ENCODE assay signal across 13 cellular contexts in the genomic region with DNA sequence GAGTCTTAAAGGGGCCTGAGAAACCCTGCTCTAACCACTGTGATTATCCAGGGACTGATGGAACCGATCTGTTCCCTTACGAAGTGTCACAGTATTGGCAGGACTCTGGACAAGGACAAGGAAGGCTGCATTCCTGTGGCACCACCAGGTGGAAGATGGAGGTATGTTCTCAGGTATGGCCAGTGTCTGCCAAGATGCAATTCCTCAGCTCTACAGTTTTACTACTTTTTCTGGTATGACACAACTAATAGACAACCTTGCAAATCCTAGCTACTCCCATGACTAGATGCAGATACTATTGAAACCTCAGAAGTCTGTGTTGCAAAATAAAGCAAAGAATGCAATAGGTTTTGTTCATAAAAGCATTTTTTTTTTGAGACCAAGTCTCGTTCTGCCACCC. TPM values are rescaled to one million over a fixed set of nuclear protein-coding genes. Genes with fewer than 3 reads are reported as not detected.
A peak's percentile ranks its signal among the peaks of the same experiment; 100 is the strongest.
DNase-seq lines count a peak whose midpoint lies in the region; ATAC-seq and TF ChIP-seq lines count a peak whose summit lies in the region.
"Had no signal": no experiment of that assay in that cellular context is flagged by ENCODE, and none has a peak within 500 bp of the region (broad histone marks: within the 10 kb centered on the region; RNA-seq: fewer than 3 reads in every experiment).

No MANE protein-coding gene starts in this region.

- H3K27ac Mint-ChIP-seq in CD14-positive monocyte, result peak overlapping the region in 3 of 7 donors; percentile 63 to 73 (median 68)
- H3K27ac Mint-ChIP-seq: activated CD8-positive, alpha-beta T cell treated with anti-CD3 and anti-CD28 coated beads, Interleukin-2, amount 10 ng/mL, durations not matched to agents 7 days and 5 days; nephron had no signal

- peaks cover 0 to 4% (median 2%) of the 10 kb centered on the region in 7 donors for H3K9me3 Mint-ChIP-seq in CD14-positive monocyte

- TF ChIP-seq CTCF in GM12872 (IDR thresholded peaks at IDR 0.05; ENCODE audit: insufficient read depth, low read depth, low read length) (peak; percentile 47; the same call in 2 of the 3 replicates), epithelial cell of esophagus (IDR thresholded peaks at IDR 0.05; ENCODE audit: insufficient read depth, low read depth, low read length, missing control alignments) (peak; percentile 94), osteoblast (IDR thresholded peaks at IDR 0.05; ENCODE audit: extremely low read depth, low read depth, low read length) (no peak), CD14-positive monocyte (IDR thresholded peaks at IDR 0.05) (no peak)

- peaks cover 14% of the 10 kb centered on the region for H4K20me1 ChIP-seq in osteoblast (ENCODE audit: insufficient read depth, low read length)

- H3K79me2 ChIP-seq in osteoblast (ENCODE audit: insufficient read depth, low read length), result peaks cover 74% of the 10 kb centered on the region

- H3K27me3 Mint-ChIP-seq in CD14-positive monocyte (ENCODE audit: low read depth in 3 of 3), result peaks cover 0 to 3% (median 0%) of the 10 kb centered on the region in 3 donors

- no peaks in the 10 kb centered on the region for H3K9me3 ChIP-seq in osteoblast (ENCODE audit: low read depth, low read length)
- H3K9me3 ChIP-seq: gastrocnemius medialis had no signal

- no peaks in the 10 kb centered on the region for H3K27me3 ChIP-seq in osteoblast (ENCODE audit: insufficient read depth, low read length)
- H3K27me3 ChIP-seq: gastrocnemius medialis had no signal

- no peak overlapping the region for H3K4me2 ChIP-seq in osteoblast (ENCODE audit: insufficient read depth, low read length)

- H3K36me3 Mint-ChIP-seq in CD14-positive monocyte, result peaks cover 61 to 78% of the 10 kb centered on the region in 2 donors

- H3K27ac ChIP-seq in osteoblast (ENCODE audit: low read depth, low read length), result peak overlapping the region; percentile 15
- H3K27ac ChIP-seq: gastrocnemius medialis had no signal

- H3K4me3 ChIP-seq in epithelial cell of esophagus (ENCODE audit: low read length), result no peak overlapping the region
- H3K4me3 ChIP-seq in osteoblast (ENCODE audit: insufficient read depth, low read length), result no peak overlapping the region
- H3K4me3 ChIP-seq: gastrocnemius medialis had no signal

- in situ Hi-C loops in KBM-7 (cut with MboI; ENCODE audit: low pct_unique_long_range_greater_than_20kb, low sequenced_read_pairs), result no loop called here

- peaks cover 14% of the 10 kb centered on the region for H3K36me3 ChIP-seq in osteoblast (ENCODE audit: insufficient read depth, low read length)
- H3K36me3 ChIP-seq: gastrocnemius medialis had no signal

- H3K4me3 Mint-ChIP-seq in CD14-positive monocyte, result no peak overlapping the region
- H3K4me3 Mint-ChIP-seq: activated CD8-positive, alpha-beta T cell treated with anti-CD3 and anti-CD28 coated beads, Interleukin-2, amount 10 ng/mL, durations not matched to agents 7 days and 5 days; nephron had no signal

- peaks cover 20% of the 10 kb centered on the region for H3K4me1 Mint-ChIP-seq in CD14-positive monocyte

- DNase-seq in NCI-H146 treated with DMSO at 0.1 percent for 48 hours (lab: John Stamatoyannopoulos, UW; ENCODE audit: unreplicated experiment), result peak; percentile 37
- peak; percentile 79 for DNase-seq in epithelial cell of esophagus (ENCODE audit: low read depth)
- DNase-seq in osteoblast (ENCODE audit: insufficient read length, low spot score, missing footprints), result no peak
- DNase-seq in KBM-7, result no peak
- DNase-seq in CD14-positive monocyte (ENCODE audit: low spot score), result no peak
- DNase-seq in AG08395 (ENCODE audit: low spot score), result no peak
- DNase-seq: activated CD8-positive, alpha-beta T cell treated with anti-CD3 and anti-CD28 coated beads, Interleukin-2, amount 10 ng/mL, durations not matched to agents 7 days and 5 days; gastrocnemius medialis; MV-4-11; stimulated activated CD4-positive, alpha-beta T cell treated with anti-CD3 and anti-CD28 coated beads, Interleukin-4, amount 100 ng/mL, for 1 hour had no signal

- no peak overlapping the region for H2AFZ ChIP-seq in osteoblast (ENCODE audit: low read length)

- H3K4me1 ChIP-seq in osteoblast (ENCODE audit: insufficient read depth, low read length), result peaks cover 20% of the 10 kb centered on the region
- H3K4me1 ChIP-seq: gastrocnemius medialis had no signal

- ATAC-seq in GM18519 (IDR thresholded peaks at IDR 0.05; ENCODE audit: low FRiP score, unreplicated experiment), result no peak
- ATAC-seq: activated CD8-positive, alpha-beta T cell treated with anti-CD3 and anti-CD28 coated beads, Interleukin-2, amount 10 ng/mL, durations not matched to agents 7 days and 5 days; gastrocnemius medialis had no signal

- intact Hi-C loops in CD14-positive monocyte (cut with micrococcal nuclease), result no loop called here

RNA-seq across cellular contexts. Expression of a gene that starts 14.6 kb away (rescaled TPM):
- 120 and 144 TPM in 2 replicates for total RNA-seq in osteoblast
- 100 to 1,000 TPM; 348 to 367 TPM for polyA plus RNA-seq in CD14-positive monocyte
- total RNA-seq: activated CD8-positive, alpha-beta T cell treated with anti-CD3 and anti-CD28 coated beads, Interleukin-2, amount 10 ng/mL, durations not matched to agents 7 days and 5 days had no signal

Comparison
In these comparisons a context has a peak if more than half of its experiments do, and no peak if none do; other contexts are left out.
1. CTCF ChIP-seq: peak in GM12872 (single experiment) and epithelial cell of esophagus (single experiment); none in osteoblast (single experiment) and CD14-positive monocyte (single experiment).
2. DNase-seq: peak in NCI-H146 treated with DMSO at 0.1 percent for 48 hours (single experiment) and epithelial cell of esophagus (single experiment); none in osteoblast (single experiment), KBM-7 (single experiment), CD14-positive monocyte (single experiment) and AG08395 (single experiment).